In genomic region chr10:92662852-92663251, GRCh38 we compare ENCODE assay signal across 1 cellular context.
TF ChIP-seq lines count a peak whose summit lies in the region.

No MANE protein-coding gene starts in this region.

TF ChIP-seq in HEK293, 187 proteins besides CTCF, POLR2A, EP300 and RAD21 (continued from another document):
- TF ChIP-seq ZNF768 (tag by site-specific recombination; IDR thresholded peaks at IDR 0.05) (no peak), ZNF184 (tag by site-specific recombination; IDR thresholded peaks at IDR 0.05) (no peak), ZNF518A (tag by site-specific recombination; conservative IDR thresholded peaks at IDR 0.05; ENCODE audit: low read depth) (0 out of 2 replicates have a peak, but pooled peaks have one; percentile 32), ZNF529 (tag by site-specific recombination; IDR thresholded peaks at IDR 0.05; ENCODE audit: insufficient replicate concordance) (peak; percentile 10), ZNF549 (tag by site-specific recombination; IDR thresholded peaks at IDR 0.05) (peak; percentile 48; the same call in 1 of the 2 replicates), ZBTB20 (tag by site-specific recombination; IDR thresholded peaks at IDR 0.05) (no peak), ZFP37 (tag by site-specific recombination; IDR thresholded peaks at IDR 0.05) (0 out of 2 replicates have a peak, but pooled peaks have one; percentile 29), ZNF280D (tag by site-specific recombination; IDR thresholded peaks at IDR 0.05) (0 out of 2 replicates have a peak, but pooled peaks have one; percentile 73), TRIM28 (IDR thresholded peaks at IDR 0.05; ENCODE audit: borderline replicate concordance, low read length) (peak; percentile 90; the same call in 1 of the 2 replicates), SETDB1 (IDR thresholded peaks at IDR 0.05; ENCODE audit: insufficient read length, low read length) (peak; percentile 99), REST (tag by site-specific recombination; IDR thresholded peaks at IDR 0.05) (no peak), PRDM6 (tag by site-specific recombination; IDR thresholded peaks at IDR 0.05) (no peak), PRDM1 (tag by site-specific recombination; IDR thresholded peaks at IDR 0.05) (no peak)
